ENCODE assay signal across 1 cellular context in the genomic region with DNA sequence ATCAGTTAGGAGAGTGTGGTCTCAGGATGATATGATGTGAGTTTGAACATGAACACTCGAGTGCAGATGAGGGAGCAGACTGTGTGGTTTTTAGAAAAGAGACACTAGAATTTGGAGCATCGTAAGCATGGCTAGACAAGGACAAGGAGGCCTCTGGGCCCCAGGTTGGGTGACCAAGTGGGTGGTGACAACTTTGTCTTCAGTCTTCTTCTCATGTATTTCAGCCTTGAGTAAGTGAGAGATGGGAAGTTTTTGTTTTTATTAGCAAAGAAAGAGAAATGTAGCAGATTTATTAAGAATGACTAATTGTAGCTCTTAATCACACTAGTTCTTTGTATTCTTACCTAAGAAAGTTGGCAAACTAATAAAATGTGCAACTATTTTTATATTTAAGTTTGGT.
TF ChIP-seq lines count a peak whose summit lies in the region.

No MANE protein-coding gene starts in this region.

TF ChIP-seq in K562, 482 proteins besides CTCF, POLR2A, EP300 and RAD21:
- TF ChIP-seq ARNT (IDR thresholded peaks at IDR 0.05) (no peak), XRCC5 (IDR thresholded peaks at IDR 0.05; ENCODE audit: low read depth, low read length) (no peak), CCAR2 (IDR thresholded peaks at IDR 0.05; ENCODE audit: low read depth, low read length) (no peak), GABPB1 (CRISPR knock-in tag; IDR thresholded peaks at IDR 0.05) (no peak)
- TF ChIP-seq, protein P1, sequence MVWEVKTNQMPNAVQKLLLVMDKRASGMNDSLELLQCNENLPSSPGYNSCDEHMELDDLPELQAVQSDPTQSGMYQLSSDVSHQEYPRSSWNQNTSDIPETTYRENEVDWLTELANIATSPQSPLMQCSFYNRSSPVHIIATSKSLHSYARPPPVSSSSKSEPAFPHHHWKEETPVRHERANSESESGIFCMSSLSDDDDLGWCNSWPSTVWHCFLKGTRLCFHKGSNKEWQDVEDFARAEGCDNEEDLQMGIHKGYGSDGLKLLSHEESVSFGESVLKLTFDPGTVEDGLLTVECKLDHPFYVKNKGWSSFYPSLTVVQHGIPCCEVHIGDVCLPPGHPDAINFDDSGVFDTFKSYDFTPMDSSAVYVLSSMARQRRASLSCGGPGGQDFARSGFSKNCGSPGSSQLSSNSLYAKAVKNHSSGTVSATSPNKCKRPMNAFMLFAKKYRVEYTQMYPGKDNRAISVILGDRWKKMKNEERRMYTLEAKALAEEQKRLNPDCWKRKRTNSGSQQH (CRISPR knock-in tag; IDR thresholded peaks at IDR 0.05) = no peak
